ENCODE assay signal across 2 cellular contexts in the genomic region with DNA sequence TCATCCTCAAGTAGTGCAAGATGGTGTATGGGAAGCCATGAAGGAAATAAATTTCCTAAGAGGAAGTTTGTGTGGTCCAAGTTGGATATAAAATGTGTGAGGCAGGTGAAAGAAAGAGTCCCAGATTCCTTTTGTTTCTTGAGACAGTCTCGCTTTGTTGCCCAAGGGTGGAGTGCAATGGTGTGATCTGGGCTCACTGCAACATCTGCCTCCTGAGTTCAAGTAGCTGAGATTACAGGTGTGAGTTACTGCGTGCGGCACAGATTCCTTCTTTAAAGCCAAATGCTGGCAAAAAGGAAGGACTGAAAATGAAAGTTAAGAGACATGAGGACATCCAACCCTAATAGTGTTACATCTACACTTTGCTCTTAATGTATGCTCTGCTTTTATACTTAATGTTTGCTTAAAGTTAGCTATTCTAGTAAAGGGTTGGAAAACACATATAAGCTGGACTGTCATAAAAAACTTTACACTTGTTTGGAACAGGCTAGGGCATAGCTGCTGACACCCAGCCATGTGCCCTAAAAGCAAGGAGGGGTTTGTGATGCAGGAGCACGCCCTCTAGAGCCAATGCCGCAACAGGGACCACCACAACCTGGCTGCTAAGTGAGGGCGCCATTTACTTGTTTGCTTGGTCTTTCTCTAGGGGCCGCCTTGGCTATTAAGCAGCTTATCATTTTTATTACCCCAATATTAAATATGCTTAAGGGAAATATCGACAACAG.
TF ChIP-seq lines count a peak whose summit lies in the region.

No MANE protein-coding gene starts in this region.

TF ChIP-seq in GM23338, 12 proteins besides CTCF, POLR2A, EP300 and RAD21 (continues in another document):
- TF ChIP-seq ZNF331 (CRISPR knock-in tag; IDR thresholded peaks at IDR 0.05; ENCODE audit: low read depth): no peak
- TF ChIP-seq NANOG (IDR thresholded peaks at IDR 0.05; ENCODE audit: borderline replicate concordance): no peak
- TF ChIP-seq POLR2AphosphoS5 (IDR thresholded peaks at IDR 0.05; ENCODE audit: low read depth): no peak
- TF ChIP-seq CREB1 (CRISPR knock-in tag; IDR thresholded peaks at IDR 0.05; ENCODE audit: low read depth): no peak
- TF ChIP-seq, protein P1, sequence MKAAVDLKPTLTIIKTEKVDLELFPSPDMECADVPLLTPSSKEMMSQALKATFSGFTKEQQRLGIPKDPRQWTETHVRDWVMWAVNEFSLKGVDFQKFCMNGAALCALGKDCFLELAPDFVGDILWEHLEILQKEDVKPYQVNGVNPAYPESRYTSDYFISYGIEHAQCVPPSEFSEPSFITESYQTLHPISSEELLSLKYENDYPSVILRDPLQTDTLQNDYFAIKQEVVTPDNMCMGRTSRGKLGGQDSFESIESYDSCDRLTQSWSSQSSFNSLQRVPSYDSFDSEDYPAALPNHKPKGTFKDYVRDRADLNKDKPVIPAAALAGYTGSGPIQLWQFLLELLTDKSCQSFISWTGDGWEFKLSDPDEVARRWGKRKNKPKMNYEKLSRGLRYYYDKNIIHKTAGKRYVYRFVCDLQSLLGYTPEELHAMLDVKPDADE (IDR thresholded peaks at IDR 0.05): no peak
- TF ChIP-seq, protein P2, sequence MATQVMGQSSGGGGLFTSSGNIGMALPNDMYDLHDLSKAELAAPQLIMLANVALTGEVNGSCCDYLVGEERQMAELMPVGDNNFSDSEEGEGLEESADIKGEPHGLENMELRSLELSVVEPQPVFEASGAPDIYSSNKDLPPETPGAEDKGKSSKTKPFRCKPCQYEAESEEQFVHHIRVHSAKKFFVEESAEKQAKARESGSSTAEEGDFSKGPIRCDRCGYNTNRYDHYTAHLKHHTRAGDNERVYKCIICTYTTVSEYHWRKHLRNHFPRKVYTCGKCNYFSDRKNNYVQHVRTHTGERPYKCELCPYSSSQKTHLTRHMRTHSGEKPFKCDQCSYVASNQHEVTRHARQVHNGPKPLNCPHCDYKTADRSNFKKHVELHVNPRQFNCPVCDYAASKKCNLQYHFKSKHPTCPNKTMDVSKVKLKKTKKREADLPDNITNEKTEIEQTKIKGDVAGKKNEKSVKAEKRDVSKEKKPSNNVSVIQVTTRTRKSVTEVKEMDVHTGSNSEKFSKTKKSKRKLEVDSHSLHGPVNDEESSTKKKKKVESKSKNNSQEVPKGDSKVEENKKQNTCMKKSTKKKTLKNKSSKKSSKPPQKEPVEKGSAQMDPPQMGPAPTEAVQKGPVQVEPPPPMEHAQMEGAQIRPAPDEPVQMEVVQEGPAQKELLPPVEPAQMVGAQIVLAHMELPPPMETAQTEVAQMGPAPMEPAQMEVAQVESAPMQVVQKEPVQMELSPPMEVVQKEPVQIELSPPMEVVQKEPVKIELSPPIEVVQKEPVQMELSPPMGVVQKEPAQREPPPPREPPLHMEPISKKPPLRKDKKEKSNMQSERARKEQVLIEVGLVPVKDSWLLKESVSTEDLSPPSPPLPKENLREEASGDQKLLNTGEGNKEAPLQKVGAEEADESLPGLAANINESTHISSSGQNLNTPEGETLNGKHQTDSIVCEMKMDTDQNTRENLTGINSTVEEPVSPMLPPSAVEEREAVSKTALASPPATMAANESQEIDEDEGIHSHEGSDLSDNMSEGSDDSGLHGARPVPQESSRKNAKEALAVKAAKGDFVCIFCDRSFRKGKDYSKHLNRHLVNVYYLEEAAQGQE (IDR thresholded peaks at IDR 0.05; ENCODE audit: unreplicated experiment): no peak
- TF ChIP-seq, protein P3, sequence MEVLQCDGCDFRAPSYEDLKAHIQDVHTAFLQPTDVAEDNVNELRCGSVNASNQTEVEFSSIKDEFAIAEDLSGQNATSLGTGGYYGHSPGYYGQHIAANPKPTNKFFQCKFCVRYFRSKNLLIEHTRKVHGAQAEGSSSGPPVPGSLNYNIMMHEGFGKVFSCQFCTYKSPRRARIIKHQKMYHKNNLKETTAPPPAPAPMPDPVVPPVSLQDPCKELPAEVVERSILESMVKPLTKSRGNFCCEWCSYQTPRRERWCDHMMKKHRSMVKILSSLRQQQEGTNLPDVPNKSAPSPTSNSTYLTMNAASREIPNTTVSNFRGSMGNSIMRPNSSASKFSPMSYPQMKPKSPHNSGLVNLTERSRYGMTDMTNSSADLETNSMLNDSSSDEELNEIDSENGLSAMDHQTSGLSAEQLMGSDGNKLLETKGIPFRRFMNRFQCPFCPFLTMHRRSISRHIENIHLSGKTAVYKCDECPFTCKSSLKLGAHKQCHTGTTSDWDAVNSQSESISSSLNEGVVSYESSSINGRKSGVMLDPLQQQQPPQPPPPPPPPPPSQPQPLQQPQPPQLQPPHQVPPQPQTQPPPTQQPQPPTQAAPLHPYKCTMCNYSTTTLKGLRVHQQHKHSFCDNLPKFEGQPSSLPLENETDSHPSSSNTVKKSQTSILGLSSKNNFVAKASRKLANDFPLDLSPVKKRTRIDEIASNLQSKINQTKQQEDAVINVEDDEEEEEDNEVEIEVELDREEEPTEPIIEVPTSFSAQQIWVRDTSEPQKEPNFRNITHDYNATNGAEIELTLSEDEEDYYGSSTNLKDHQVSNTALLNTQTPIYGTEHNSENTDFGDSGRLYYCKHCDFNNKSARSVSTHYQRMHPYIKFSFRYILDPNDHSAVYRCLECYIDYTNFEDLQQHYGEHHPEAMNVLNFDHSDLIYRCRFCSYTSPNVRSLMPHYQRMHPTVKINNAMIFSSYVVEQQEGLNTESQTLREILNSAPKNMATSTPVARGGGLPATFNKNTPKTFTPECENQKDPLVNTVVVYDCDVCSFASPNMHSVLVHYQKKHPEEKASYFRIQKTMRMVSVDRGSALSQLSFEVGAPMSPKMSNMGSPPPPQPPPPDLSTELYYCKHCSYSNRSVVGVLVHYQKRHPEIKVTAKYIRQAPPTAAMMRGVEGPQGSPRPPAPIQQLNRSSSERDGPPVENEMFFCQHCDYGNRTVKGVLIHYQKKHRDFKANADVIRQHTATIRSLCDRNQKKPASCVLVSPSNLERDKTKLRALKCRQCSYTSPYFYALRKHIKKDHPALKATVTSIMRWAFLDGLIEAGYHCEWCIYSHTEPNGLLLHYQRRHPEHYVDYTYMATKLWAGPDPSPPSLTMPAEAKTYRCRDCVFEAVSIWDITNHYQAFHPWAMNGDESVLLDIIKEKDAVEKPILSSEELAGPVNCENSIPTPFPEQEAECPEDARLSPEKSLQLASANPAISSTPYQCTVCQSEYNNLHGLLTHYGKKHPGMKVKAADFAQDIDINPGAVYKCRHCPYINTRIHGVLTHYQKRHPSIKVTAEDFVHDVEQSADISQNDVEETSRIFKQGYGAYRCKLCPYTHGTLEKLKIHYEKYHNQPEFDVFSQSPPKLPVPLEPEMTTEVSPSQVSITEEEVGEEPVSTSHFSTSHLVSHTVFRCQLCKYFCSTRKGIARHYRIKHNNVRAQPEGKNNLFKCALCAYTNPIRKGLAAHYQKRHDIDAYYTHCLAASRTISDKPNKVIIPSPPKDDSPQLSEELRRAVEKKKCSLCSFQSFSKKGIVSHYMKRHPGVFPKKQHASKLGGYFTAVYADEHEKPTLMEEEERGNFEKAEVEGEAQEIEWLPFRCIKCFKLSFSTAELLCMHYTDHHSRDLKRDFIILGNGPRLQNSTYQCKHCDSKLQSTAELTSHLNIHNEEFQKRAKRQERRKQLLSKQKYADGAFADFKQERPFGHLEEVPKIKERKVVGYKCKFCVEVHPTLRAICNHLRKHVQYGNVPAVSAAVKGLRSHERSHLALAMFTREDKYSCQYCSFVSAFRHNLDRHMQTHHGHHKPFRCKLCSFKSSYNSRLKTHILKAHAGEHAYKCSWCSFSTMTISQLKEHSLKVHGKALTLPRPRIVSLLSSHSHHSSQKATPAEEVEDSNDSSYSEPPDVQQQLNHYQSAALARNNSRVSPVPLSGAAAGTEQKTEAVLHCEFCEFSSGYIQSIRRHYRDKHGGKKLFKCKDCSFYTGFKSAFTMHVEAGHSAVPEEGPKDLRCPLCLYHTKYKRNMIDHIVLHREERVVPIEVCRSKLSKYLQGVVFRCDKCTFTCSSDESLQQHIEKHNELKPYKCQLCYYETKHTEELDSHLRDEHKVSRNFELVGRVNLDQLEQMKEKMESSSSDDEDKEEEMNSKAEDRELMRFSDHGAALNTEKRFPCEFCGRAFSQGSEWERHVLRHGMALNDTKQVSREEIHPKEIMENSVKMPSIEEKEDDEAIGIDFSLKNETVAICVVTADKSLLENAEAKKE (CRISPR knock-in tag; IDR thresholded peaks at IDR 0.05): no peak
- TF ChIP-seq ZNF114 (CRISPR knock-in tag; IDR thresholded peaks at IDR 0.05): no peak

TF ChIP-seq in K562, 482 proteins besides CTCF, POLR2A, EP300 and RAD21:
- TF ChIP-seq SMAD4 (CRISPR knock-in tag; conservative IDR thresholded peaks at IDR 0.05): no peak
- TF ChIP-seq, protein P4, sequence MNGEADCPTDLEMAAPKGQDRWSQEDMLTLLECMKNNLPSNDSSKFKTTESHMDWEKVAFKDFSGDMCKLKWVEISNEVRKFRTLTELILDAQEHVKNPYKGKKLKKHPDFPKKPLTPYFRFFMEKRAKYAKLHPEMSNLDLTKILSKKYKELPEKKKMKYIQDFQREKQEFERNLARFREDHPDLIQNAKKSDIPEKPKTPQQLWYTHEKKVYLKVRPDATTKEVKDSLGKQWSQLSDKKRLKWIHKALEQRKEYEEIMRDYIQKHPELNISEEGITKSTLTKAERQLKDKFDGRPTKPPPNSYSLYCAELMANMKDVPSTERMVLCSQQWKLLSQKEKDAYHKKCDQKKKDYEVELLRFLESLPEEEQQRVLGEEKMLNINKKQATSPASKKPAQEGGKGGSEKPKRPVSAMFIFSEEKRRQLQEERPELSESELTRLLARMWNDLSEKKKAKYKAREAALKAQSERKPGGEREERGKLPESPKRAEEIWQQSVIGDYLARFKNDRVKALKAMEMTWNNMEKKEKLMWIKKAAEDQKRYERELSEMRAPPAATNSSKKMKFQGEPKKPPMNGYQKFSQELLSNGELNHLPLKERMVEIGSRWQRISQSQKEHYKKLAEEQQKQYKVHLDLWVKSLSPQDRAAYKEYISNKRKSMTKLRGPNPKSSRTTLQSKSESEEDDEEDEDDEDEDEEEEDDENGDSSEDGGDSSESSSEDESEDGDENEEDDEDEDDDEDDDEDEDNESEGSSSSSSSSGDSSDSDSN (IDR thresholded peaks at IDR 0.05; ENCODE audit: borderline replicate concordance in 1 of 2, low read depth in 2 of 2, low read length in 2 of 2): no peak
- TF ChIP-seq HCFC1 (IDR thresholded peaks at IDR 0.05; ENCODE audit: low read depth, low read length): no peak
- TF ChIP-seq TEAD2 (tag; IDR thresholded peaks at IDR 0.05): no peak
- peak; percentile 67; the same call in 1 of the 2 replicates for TF ChIP-seq ZBTB7A (IDR thresholded peaks at IDR 0.05; ENCODE audit: borderline replicate concordance, control insufficient read depth, low read depth, low read length)
- 0 out of 2 replicates have a peak, but pooled peaks have one; percentile 31 for TF ChIP-seq L3MBTL2 (IDR thresholded peaks at IDR 0.05)
- 0 out of 2 replicates have a peak, but pooled peaks have one; percentile 20 for TF ChIP-seq MYC (IDR thresholded peaks at IDR 0.05; ENCODE audit: low read depth, low read length)
- TF ChIP-seq MYC (CRISPR knock-in tag; IDR thresholded peaks at IDR 0.05; ENCODE audit: borderline replicate concordance, low read depth): no peak
- TF ChIP-seq YY1 (IDR thresholded peaks at IDR 0.05; ENCODE audit: borderline replicate concordance in 1 of 3, control insufficient read depth in 1 of 3, extremely low read depth in 1 of 3, insufficient read depth in 3 of 3, insufficient read length in 1 of 3, insufficient replicate concordance in 2 of 3, low read depth in 1 of 3, low read length in 2 of 3): peak in 1 of 3 experiments; percentile 32
- TF ChIP-seq, protein P5, sequence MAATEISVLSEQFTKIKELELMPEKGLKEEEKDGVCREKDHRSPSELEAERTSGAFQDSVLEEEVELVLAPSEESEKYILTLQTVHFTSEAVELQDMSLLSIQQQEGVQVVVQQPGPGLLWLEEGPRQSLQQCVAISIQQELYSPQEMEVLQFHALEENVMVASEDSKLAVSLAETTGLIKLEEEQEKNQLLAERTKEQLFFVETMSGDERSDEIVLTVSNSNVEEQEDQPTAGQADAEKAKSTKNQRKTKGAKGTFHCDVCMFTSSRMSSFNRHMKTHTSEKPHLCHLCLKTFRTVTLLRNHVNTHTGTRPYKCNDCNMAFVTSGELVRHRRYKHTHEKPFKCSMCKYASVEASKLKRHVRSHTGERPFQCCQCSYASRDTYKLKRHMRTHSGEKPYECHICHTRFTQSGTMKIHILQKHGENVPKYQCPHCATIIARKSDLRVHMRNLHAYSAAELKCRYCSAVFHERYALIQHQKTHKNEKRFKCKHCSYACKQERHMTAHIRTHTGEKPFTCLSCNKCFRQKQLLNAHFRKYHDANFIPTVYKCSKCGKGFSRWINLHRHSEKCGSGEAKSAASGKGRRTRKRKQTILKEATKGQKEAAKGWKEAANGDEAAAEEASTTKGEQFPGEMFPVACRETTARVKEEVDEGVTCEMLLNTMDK (IDR thresholded peaks at IDR 0.05; ENCODE audit: borderline replicate concordance, insufficient read depth, low read depth, low read length, poor library complexity, severe bottlenecking): peak; percentile 61
- no peak for TF ChIP-seq TCF3 (CRISPR knock-in tag; IDR thresholded peaks at IDR 0.05)
- TF ChIP-seq, protein P6, sequence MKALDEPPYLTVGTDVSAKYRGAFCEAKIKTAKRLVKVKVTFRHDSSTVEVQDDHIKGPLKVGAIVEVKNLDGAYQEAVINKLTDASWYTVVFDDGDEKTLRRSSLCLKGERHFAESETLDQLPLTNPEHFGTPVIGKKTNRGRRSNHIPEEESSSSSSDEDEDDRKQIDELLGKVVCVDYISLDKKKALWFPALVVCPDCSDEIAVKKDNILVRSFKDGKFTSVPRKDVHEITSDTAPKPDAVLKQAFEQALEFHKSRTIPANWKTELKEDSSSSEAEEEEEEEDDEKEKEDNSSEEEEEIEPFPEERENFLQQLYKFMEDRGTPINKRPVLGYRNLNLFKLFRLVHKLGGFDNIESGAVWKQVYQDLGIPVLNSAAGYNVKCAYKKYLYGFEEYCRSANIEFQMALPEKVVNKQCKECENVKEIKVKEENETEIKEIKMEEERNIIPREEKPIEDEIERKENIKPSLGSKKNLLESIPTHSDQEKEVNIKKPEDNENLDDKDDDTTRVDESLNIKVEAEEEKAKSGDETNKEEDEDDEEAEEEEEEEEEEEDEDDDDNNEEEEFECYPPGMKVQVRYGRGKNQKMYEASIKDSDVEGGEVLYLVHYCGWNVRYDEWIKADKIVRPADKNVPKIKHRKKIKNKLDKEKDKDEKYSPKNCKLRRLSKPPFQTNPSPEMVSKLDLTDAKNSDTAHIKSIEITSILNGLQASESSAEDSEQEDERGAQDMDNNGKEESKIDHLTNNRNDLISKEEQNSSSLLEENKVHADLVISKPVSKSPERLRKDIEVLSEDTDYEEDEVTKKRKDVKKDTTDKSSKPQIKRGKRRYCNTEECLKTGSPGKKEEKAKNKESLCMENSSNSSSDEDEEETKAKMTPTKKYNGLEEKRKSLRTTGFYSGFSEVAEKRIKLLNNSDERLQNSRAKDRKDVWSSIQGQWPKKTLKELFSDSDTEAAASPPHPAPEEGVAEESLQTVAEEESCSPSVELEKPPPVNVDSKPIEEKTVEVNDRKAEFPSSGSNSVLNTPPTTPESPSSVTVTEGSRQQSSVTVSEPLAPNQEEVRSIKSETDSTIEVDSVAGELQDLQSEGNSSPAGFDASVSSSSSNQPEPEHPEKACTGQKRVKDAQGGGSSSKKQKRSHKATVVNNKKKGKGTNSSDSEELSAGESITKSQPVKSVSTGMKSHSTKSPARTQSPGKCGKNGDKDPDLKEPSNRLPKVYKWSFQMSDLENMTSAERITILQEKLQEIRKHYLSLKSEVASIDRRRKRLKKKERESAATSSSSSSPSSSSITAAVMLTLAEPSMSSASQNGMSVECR (CRISPR knock-in tag; IDR thresholded peaks at IDR 0.05): no peak
